In the genomic region with DNA sequence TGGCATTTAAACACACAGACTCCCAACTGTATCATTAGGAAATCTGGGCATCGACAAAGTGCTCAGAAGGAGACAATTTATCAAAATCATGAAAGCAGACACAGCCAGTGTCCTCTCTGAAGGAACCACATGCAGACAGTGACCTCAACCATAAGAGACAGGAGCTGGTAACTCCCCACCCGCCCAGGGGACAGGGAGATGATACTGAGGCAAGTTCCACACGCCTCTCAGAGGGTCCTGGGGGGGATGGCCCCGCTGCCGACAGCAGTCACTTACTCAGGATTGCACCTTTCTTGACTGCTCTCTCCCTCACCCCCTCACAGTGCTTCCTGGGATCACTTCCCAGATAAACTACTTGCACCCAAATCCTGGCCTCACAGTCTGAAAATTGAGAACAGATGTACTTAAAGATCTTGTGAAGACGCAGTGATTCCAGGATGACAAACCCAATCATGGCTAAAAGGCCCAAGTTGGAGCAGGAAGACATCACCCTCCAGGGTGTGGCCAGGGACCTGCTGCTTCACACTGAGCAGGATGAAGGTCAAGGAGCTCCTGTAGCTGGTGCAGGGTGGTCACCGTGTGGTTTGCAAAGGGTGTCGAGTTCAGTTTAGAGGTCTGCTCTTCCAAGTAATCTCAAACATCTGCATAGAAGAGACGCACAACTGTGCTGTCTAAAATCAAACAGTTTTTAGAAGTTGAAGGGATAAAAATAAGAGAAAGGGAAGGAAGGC, we compare ENCODE assay signal across 15 cellular contexts.
DNase-seq lines count a peak whose midpoint lies in the region; ATAC-seq and TF ChIP-seq lines count a peak whose summit lies in the region.
"Had no signal": no experiment of that assay in that cellular context is flagged by ENCODE, and none has a peak within 500 bp of the region (broad histone marks: within the 10 kb centered on the region; RNA-seq: fewer than 3 reads in every experiment).

No MANE protein-coding gene starts in this region.

- TF ChIP-seq CTCF in coronary artery (IDR thresholded peaks at IDR 0.05) (no peak), dorsolateral prefrontal cortex (IDR thresholded peaks at IDR 0.05 in 54 of 56, conservative IDR thresholded peaks at IDR 0.05 in 2 of 56; ENCODE audit: low read depth in 1 of 56, partially characterized antibody in 56 of 56) (no peak)

- H3K27ac ChIP-seq in coronary artery = no peak overlapping the region
- H3K27ac ChIP-seq in dorsolateral prefrontal cortex = peak overlapping the region in 3 of 59 donors; percentile 15 to 46 (median 18)
- H3K27ac ChIP-seq: 22Rv1 had no signal

- H3K4me3 ChIP-seq in coronary artery (no peak overlapping the region), dorsolateral prefrontal cortex (no peak overlapping the region)

- H3K9me3 Mint-ChIP-seq in activated naive CD8-positive, alpha-beta T cell treated with anti-CD3 and anti-CD28 coated beads, Interleukin-2, amount 10 ng/mL, durations not matched to agents 7 days and 5 days = no peaks in the 10 kb centered on the region
- H3K9me3 Mint-ChIP-seq in activated naive CD8-positive, alpha-beta T cell treated with anti-CD3 and anti-CD28 coated beads, Interleukin-2, amount 50 U/mL, for 24 hours = no peaks in the 10 kb centered on the region
- H3K9me3 Mint-ChIP-seq: CD4-positive, alpha-beta memory T cell had no signal

- no peaks in the 10 kb centered on the region for H3K27me3 ChIP-seq in dorsolateral prefrontal cortex

- POLR2A ChIA-PET in activated naive CD8-positive, alpha-beta T cell treated with anti-CD3 and anti-CD28 coated beads, Interleukin-2, amount 10 ng/mL, durations not matched to agents 7 days and 5 days (lab: Charles Lee) = interaction anchor here (0.6 kb wide), 1 partner anchor 9 kb away, joined by 3 read pairs; no protein-coding TSS in a partner anchor

- H3K27ac Mint-ChIP-seq in activated naive CD8-positive, alpha-beta T cell treated with anti-CD3 and anti-CD28 coated beads, Interleukin-2, amount 10 ng/mL, durations not matched to agents 7 days and 5 days = peak overlapping the region; percentile 22
- no peak overlapping the region for H3K27ac Mint-ChIP-seq in activated naive CD8-positive, alpha-beta T cell treated with anti-CD3 and anti-CD28 coated beads, Interleukin-2, amount 50 U/mL, for 24 hours
- H3K27ac Mint-ChIP-seq: B cell had no signal

- no peak for ATAC-seq in activated naive CD8-positive, alpha-beta T cell treated with anti-CD3 and anti-CD28 coated beads, Interleukin-2, amount 10 ng/mL, durations not matched to agents 7 days and 5 days (ENCODE audit: low read depth)
- no peak for ATAC-seq in activated naive CD8-positive, alpha-beta T cell treated with anti-CD3 and anti-CD28 coated beads, Interleukin-2, amount 50 U/mL, for 24 hours
- ATAC-seq in sciatic nerve = peak; percentile 75

- peaks cover 4% of the 10 kb centered on the region for H3K4me1 Mint-ChIP-seq in activated naive CD8-positive, alpha-beta T cell treated with anti-CD3 and anti-CD28 coated beads, Interleukin-2, amount 10 ng/mL, durations not matched to agents 7 days and 5 days
- H3K4me1 Mint-ChIP-seq in activated naive CD8-positive, alpha-beta T cell treated with anti-CD3 and anti-CD28 coated beads, Interleukin-2, amount 50 U/mL, for 24 hours = no peaks in the 10 kb centered on the region
- H3K4me1 Mint-ChIP-seq: B cell had no signal

- intact Hi-C loops in sciatic nerve (cut with DNase I) = no loop called here
- intact Hi-C loops in dorsolateral prefrontal cortex (cut with DNase I) = loop anchor here in 1 of 2 donors (10.0 kb wide), 1 partner anchor 199 kb away; no protein-coding TSS in a partner anchor

- DNase-seq in activated naive CD8-positive, alpha-beta T cell treated with anti-CD3 and anti-CD28 coated beads, Interleukin-2, amount 10 ng/mL, durations not matched to agents 7 days and 5 days = no peak
- DNase-seq in activated naive CD8-positive, alpha-beta T cell treated with anti-CD3 and anti-CD28 coated beads, Interleukin-2, amount 50 U/mL, for 24 hours = no peak
- peak; percentile 64 for DNase-seq in coronary artery (ENCODE audit: low spot score)
- DNase-seq in sciatic nerve (ENCODE audit: low spot score) = no peak
- DNase-seq in COR-L47 (lab: John Stamatoyannopoulos, UW) = no peak
- DNase-seq in dorsolateral prefrontal cortex = no peak
- DNase-seq: C1 segment of cervical spinal cord; Caco-2; CD4-positive, alpha-beta memory T cell; DMS153; DND-41; GOT3; HCEC 1CT had no signal

- no peaks in the 10 kb centered on the region for H3K36me3 Mint-ChIP-seq in activated naive CD8-positive, alpha-beta T cell treated with anti-CD3 and anti-CD28 coated beads, Interleukin-2, amount 10 ng/mL, durations not matched to agents 7 days and 5 days
- H3K36me3 Mint-ChIP-seq in activated naive CD8-positive, alpha-beta T cell treated with anti-CD3 and anti-CD28 coated beads, Interleukin-2, amount 50 U/mL, for 24 hours (ENCODE audit: low read depth) = no peaks in the 10 kb centered on the region

- H3K4me3 Mint-ChIP-seq in activated naive CD8-positive, alpha-beta T cell treated with anti-CD3 and anti-CD28 coated beads, Interleukin-2, amount 10 ng/mL, durations not matched to agents 7 days and 5 days = no peak overlapping the region
- no peak overlapping the region for H3K4me3 Mint-ChIP-seq in activated naive CD8-positive, alpha-beta T cell treated with anti-CD3 and anti-CD28 coated beads, Interleukin-2, amount 50 U/mL, for 24 hours
- H3K4me3 Mint-ChIP-seq: B cell; CD4-positive, alpha-beta memory T cell had no signal

- peaks cover 2% of the 10 kb centered on the region for H3K27me3 Mint-ChIP-seq in activated naive CD8-positive, alpha-beta T cell treated with anti-CD3 and anti-CD28 coated beads, Interleukin-2, amount 10 ng/mL, durations not matched to agents 7 days and 5 days
- no peaks in the 10 kb centered on the region for H3K27me3 Mint-ChIP-seq in activated naive CD8-positive, alpha-beta T cell treated with anti-CD3 and anti-CD28 coated beads, Interleukin-2, amount 50 U/mL, for 24 hours
- H3K27me3 Mint-ChIP-seq: CD4-positive, alpha-beta memory T cell had no signal
